ENCODE assay signal across 1 cellular context in genomic region chr7:11343818-11344413, GRCh38.
A peak's percentile ranks its signal among the peaks of the same experiment; 100 is the strongest.
TF ChIP-seq lines count a peak whose summit lies in the region.

No MANE protein-coding gene starts in this region.

TF ChIP-seq in H1, 55 proteins besides CTCF, POLR2A, EP300 and RAD21:
- TF ChIP-seq CEBPB (IDR thresholded peaks at IDR 0.05; ENCODE audit: low read depth, low read length) (peak; percentile 92), EZH2 (IDR thresholded peaks at IDR 0.05; ENCODE audit: low read depth, low read length, severe bottlenecking) (no peak)
